In the genomic region with DNA sequence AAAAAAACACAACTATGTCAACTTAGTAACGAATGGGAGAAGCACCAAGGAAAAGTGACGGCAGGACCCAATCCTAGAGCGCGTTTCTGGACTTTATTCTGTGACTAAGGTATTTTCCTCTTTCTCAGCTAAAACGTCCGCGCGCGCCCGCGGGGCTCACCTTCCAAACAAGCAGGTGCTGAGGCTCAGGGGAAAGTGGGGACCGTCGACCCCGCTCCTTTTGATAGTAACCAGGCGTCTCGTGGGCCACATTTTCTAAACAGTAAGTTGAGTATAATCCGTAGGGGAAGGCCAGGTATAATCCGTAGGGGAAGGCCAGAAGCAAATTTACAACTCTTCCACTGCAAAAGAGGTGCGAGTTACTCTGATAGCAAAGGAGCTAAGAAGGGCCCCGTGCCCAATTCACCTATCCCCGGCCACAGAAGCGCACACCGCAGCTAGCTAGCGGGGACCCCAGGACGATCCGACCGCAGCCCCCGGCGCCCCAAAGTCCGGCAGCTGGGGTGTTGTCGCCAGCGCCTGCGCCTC, we compare ENCODE assay signal across 8 cellular contexts. TPM values are rescaled to one million over a fixed set of nuclear protein-coding genes. Genes with fewer than 3 reads are reported as not detected.
DNase-seq lines count a peak whose midpoint lies in the region; ATAC-seq, FAIRE-seq and TF ChIP-seq lines count a peak whose summit lies in the region.

No MANE protein-coding gene starts in this region.

- H3K4me2 ChIP-seq in MM.1S (ENCODE audit: low read depth, low read length) = peak overlapping the region; percentile 83

- H3K36me3 ChIP-seq in MM.1S (replicated peaks; ENCODE audit: insufficient read depth, low read length) = peaks cover 11% of the 10 kb centered on the region; the same call in 1 of the 2 replicates
- no peaks in the 10 kb centered on the region for H3K36me3 ChIP-seq in breast epithelium

- peaks cover 59% of the 10 kb centered on the region for H3K79me2 ChIP-seq in MM.1S (ENCODE audit: low read length)

- H4K20me1 ChIP-seq in MM.1S (ENCODE audit: insufficient read depth, low read length) = peaks cover 7% of the 10 kb centered on the region; the same call in 1 of the 2 replicates

- peaks cover 13% of the 10 kb centered on the region; the same call in 1 of the 2 replicates for H3F3A ChIP-seq in MM.1S (ENCODE audit: insufficient read depth, low read length)

- peak overlapping the region; percentile 73 for H3K4me3 ChIP-seq in MM.1S (ENCODE audit: low read length)
- H3K4me3 ChIP-seq in breast epithelium = peak overlapping the region; percentile 49 to 73 (median 63)

- H3K27me3 ChIP-seq in MM.1S (replicated peaks; ENCODE audit: insufficient read depth, low read length) (no peaks in the 10 kb centered on the region), breast epithelium (peaks cover 0 to 33% of the 10 kb centered on the region in 2 donors)

- H3K9me2 ChIP-seq in MM.1S (replicated peaks; ENCODE audit: insufficient read depth, low read length) = no peaks in the 10 kb centered on the region

- no peaks in the 10 kb centered on the region for H3K9me3 ChIP-seq in MM.1S (replicated peaks; ENCODE audit: insufficient read depth, low read length)
- H3K9me3 ChIP-seq in breast epithelium = no peaks in the 10 kb centered on the region

- TF ChIP-seq CTCF in MM.1S (IDR thresholded peaks at IDR 0.05; ENCODE audit: low read length) (no peak), breast epithelium (IDR thresholded peaks at IDR 0.05) (no peak)

- peak overlapping the region; percentile 57 for H2AFZ ChIP-seq in MM.1S (ENCODE audit: low read length)

- no peak for ATAC-seq in HG03097 (IDR thresholded peaks at IDR 0.05; ENCODE audit: low FRiP score, unreplicated experiment)

- peaks cover 12% of the 10 kb centered on the region for H3K4me1 ChIP-seq in MM.1S (ENCODE audit: low read length)
- peaks cover 4 to 8% of the 10 kb centered on the region in 2 donors for H3K4me1 ChIP-seq in breast epithelium

- FAIRE-seq in urothelium cell line (lab: Jason Lieb, UNC) = no peak

- DNase-seq in ELF-1 (ENCODE audit: low read depth, low spot score) = peak; percentile 10
- DNase-seq in MM.1S = peak; percentile 32
- no peak for DNase-seq in breast epithelium (ENCODE audit: low spot score in 2 of 2)
- peak; percentile 81 for DNase-seq in mesenteric fat pad (ENCODE audit: low spot score)
- DNase-seq in EL = no peak
- no peak for DNase-seq in urothelium cell line (ENCODE audit: low spot score)
- DNase-seq in SHP77 (lab: John Stamatoyannopoulos, UW) = no peak

- peak overlapping the region; percentile 55; the same call in 1 of the 2 replicates for H3K27ac ChIP-seq in MM.1S (ENCODE audit: low read length)
- H3K27ac ChIP-seq in breast epithelium = no peak overlapping the region

- no peak for TF ChIP-seq POLR2A in breast epithelium (IDR thresholded peaks at IDR 0.05)

- intact Hi-C loops in breast epithelium (cut with DNase I; ENCODE audit: low total_unique reads) = no loop called here

- peak overlapping the region; percentile 97 for H3K9ac ChIP-seq in MM.1S (ENCODE audit: low read length)

RNA-seq across cellular contexts. Expression of a gene that starts 0.7 kb away (rescaled TPM):
- total RNA-seq in breast epithelium (1 to 10 TPM in 1 of 3 donors, under 1 TPM in 2; 0.29 to 6.4 (median 0.33) TPM), mesenteric fat pad (0.39 TPM)

Comparison
In these comparisons a context has a peak if more than half of its experiments do, and no peak if none do; other contexts are left out.
1. DNase-seq: peak in ELF-1 (single experiment), MM.1S (single experiment) and mesenteric fat pad (single experiment); none in breast epithelium (0 of 2), EL (single experiment), urothelium cell line (single experiment) and SHP77 (0 of 2).